ENCODE assay signal across 1 cellular context in the genomic region with DNA sequence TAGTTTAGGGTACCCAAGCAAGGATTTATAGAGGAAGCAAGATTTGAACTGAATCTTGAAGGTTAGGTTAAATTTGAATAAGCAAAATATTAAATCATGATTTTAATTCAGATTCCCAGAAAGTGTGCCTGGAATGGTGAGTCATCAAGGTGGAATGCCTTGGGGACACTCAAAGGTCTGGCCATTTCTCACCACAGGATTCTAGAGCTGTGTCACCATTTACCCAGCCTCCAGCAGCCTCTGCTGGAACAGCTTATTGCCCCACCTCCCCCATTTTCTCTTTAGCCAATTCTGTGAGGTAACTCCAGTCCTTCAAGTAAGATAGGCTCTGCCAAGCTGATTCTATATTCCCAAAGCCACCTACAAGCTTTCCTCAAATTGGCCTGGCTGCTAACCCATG.
TF ChIP-seq lines count a peak whose summit lies in the region.

No MANE protein-coding gene starts in this region.

TF ChIP-seq in SK-N-SH, 30 proteins besides CTCF, POLR2A, EP300 and RAD21 (continued from another document):
- no peak for TF ChIP-seq TAF1 (IDR thresholded peaks at IDR 0.05; ENCODE audit: borderline replicate concordance, low read depth, low read length)
- no peak for TF ChIP-seq NFIC (IDR thresholded peaks at IDR 0.05; ENCODE audit: borderline replicate concordance)
- TF ChIP-seq SMC3 (IDR thresholded peaks at IDR 0.05; ENCODE audit: low read depth, low read length) = no peak
- peak; percentile 34; the same call in 1 of the 2 replicates for TF ChIP-seq FOSL2 (IDR thresholded peaks at IDR 0.05; ENCODE audit: borderline replicate concordance, low read depth)
